26 cellular contexts compared by ENCODE assay signal in genomic region chr7:73766556-73767229, GRCh38. TPM values are rescaled to one million over a fixed set of nuclear protein-coding genes. Genes with fewer than 3 reads are reported as not detected.
A peak's percentile ranks its signal among the peaks of the same experiment; 100 is the strongest.
DNase-seq lines count a peak whose midpoint lies in the region; ATAC-seq, FAIRE-seq and TF ChIP-seq lines count a peak whose summit lies in the region.
"Had no signal": no experiment of that assay in that cellular context is flagged by ENCODE, and none has a peak within 500 bp of the region (broad histone marks: within the 10 kb centered on the region; RNA-seq: fewer than 3 reads in every experiment).

No MANE protein-coding gene starts in this region.

- H3K27me3 Mint-ChIP-seq in astrocyte (ENCODE audit: low read depth, unreplicated experiment), result peaks cover 17% of the 10 kb centered on the region
- peaks cover 13 to 18% of the 10 kb centered on the region in 2 donors for H3K27me3 Mint-ChIP-seq in natural killer cell treated with Interleukin-12 subunit alpha and Interleukin-12 subunit beta and Interleukin-15 and Interleukin-18, amount 100 ng/mL, for 72 hours

- in situ Hi-C loops in HAP-1 (cut with MboI; ENCODE audit: low sequenced_read_pairs), result no loop called here

- peaks cover 4% of the 10 kb centered on the region for H4K20me1 ChIP-seq in astrocyte (ENCODE audit: insufficient read depth, low read length)

- DNase-seq in astrocyte (ENCODE audit: low read depth) (no peak), left kidney (ENCODE audit: low read depth, low spot score) (peak; percentile 34), HAP-1 (ENCODE audit: low spot score in 2 of 2) (no peak)
- DNase-seq in stimulated activated CD4-positive, alpha-beta T cell treated with anti-CD3 and anti-CD28 coated beads, Interleukin-2, amount 100 ng/mL, for 48 hours, result no peak
- DNase-seq in natural killer cell treated with Interleukin-12 subunit alpha and Interleukin-12 subunit beta and Interleukin-15 and Interleukin-18, amount 100 ng/mL, for 72 hours (ENCODE audit: low spot score), result no peak
- DNase-seq: CD4-positive, alpha-beta memory T cell; GF-D8; IMR-90; Kasumi-1; NCI-H1092 treated with DMSO at 0.1 percent for 48 hours; NCI-H146; NCI-H2029 treated with DMSO at 0.1 percent for 48 hours; NCI-H2171; NCI-H446; NCI-H748 treated with DMSO at 0.1 percent for 48 hours; SHP77 treated with DMSO at 0.1 percent for 48 hours; SK-N-SH had no signal

- H3K27ac ChIP-seq in 22Rv1 (peak overlapping the region; percentile 87), HEK293 (ENCODE audit: extremely low read depth, low read depth, low read length) (no peak overlapping the region), astrocyte (ENCODE audit: low read depth, low read length) (no peak overlapping the region)
- H3K27ac ChIP-seq: A549 had no signal

- no peaks in the 10 kb centered on the region for H3K79me2 ChIP-seq in astrocyte (ENCODE audit: insufficient read depth, low read length)

- CTCF ChIA-PET in HEK293 (lab: Yijun Ruan, JAX), result interaction anchor here (0.8 kb wide), 1 partner anchor 31 kb away, joined by 3 read pairs; no protein-coding TSS in a partner anchor

- H3K9me3 Mint-ChIP-seq in astrocyte (ENCODE audit: unreplicated experiment), result peaks cover 3% of the 10 kb centered on the region
- H3K9me3 Mint-ChIP-seq in natural killer cell treated with Interleukin-12 subunit alpha and Interleukin-12 subunit beta and Interleukin-15 and Interleukin-18, amount 100 ng/mL, for 72 hours, result no peaks in the 10 kb centered on the region

- ATAC-seq in GM18520 (IDR thresholded peaks at IDR 0.05; ENCODE audit: unreplicated experiment), result no peak
- no peak for ATAC-seq in natural killer cell treated with Interleukin-12 subunit alpha and Interleukin-12 subunit beta and Interleukin-15 and Interleukin-18, amount 100 ng/mL, for 72 hours
- ATAC-seq: A549, GM12878 had no signal

- no peaks in the 10 kb centered on the region for H3K4me1 ChIP-seq in HEK293 (ENCODE audit: control insufficient read depth, insufficient read depth, low read length)
- H3K4me1 ChIP-seq in astrocyte (ENCODE audit: insufficient read depth, low read length), result no peaks in the 10 kb centered on the region
- no peaks in the 10 kb centered on the region; the same call in 1 of the 2 replicates for H3K4me1 ChIP-seq in HAP-1

- H3K27me3 ChIP-seq in astrocyte (ENCODE audit: insufficient read depth, low read length) (peaks cover 19% of the 10 kb centered on the region), HAP-1 (ENCODE audit: low read depth) (no peaks in the 10 kb centered on the region)

- H3K36me3 ChIP-seq in HEK293 (ENCODE audit: control insufficient read depth in 2 of 2, insufficient read depth in 1 of 2, low read length in 2 of 2), result no peaks in the 10 kb centered on the region
- no peaks in the 10 kb centered on the region for H3K36me3 ChIP-seq in astrocyte (ENCODE audit: insufficient read depth, low read length)
- no peaks in the 10 kb centered on the region for H3K36me3 ChIP-seq in HAP-1 (replicated peaks)

- TF ChIP-seq CTCF in 22Rv1 (IDR thresholded peaks at IDR 0.05), result no peak
- no peak for TF ChIP-seq CTCF in HEK293 (tag by site-specific recombination; IDR thresholded peaks at IDR 0.05)
- TF ChIP-seq CTCF in astrocyte (IDR thresholded peaks at IDR 0.05; ENCODE audit: insufficient read depth, low read depth, low read length), result no peak

- POLR2A ChIA-PET in HEK293 (lab: Yijun Ruan, JAX), result no interaction called here

- no peak overlapping the region for H3K4me2 ChIP-seq in astrocyte (ENCODE audit: low read length)
- H3K4me2 ChIP-seq: A549, SK-N-SH had no signal

- H3K4me3 Mint-ChIP-seq in astrocyte (ENCODE audit: unreplicated experiment), result no peak overlapping the region
- H3K4me3 Mint-ChIP-seq in natural killer cell treated with Interleukin-12 subunit alpha and Interleukin-12 subunit beta and Interleukin-15 and Interleukin-18, amount 100 ng/mL, for 72 hours, result no peak overlapping the region
- H3K4me3 Mint-ChIP-seq: CD4-positive, alpha-beta memory T cell had no signal

- no peak for FAIRE-seq in astrocyte (lab: Jason Lieb, UNC)
- FAIRE-seq: A549, GM12878, H54, HTR-8/SVneo had no signal

- peaks cover 5% of the 10 kb centered on the region for H3K36me3 Mint-ChIP-seq in astrocyte (ENCODE audit: low read depth, unreplicated experiment)
- H3K36me3 Mint-ChIP-seq in natural killer cell treated with Interleukin-12 subunit alpha and Interleukin-12 subunit beta and Interleukin-15 and Interleukin-18, amount 100 ng/mL, for 72 hours, result no peaks in the 10 kb centered on the region
- H3K36me3 Mint-ChIP-seq: CD4-positive, alpha-beta memory T cell had no signal

- no peak overlapping the region for H3K4me3 ChIP-seq in HEK293 (ENCODE audit: low read depth, low read length)
- no peak overlapping the region for H3K4me3 ChIP-seq in astrocyte (ENCODE audit: insufficient read depth, low read depth, low read length)
- no peak overlapping the region for H3K4me3 ChIP-seq in HAP-1
- H3K4me3 ChIP-seq: A549, GM12878 had no signal

- no peaks in the 10 kb centered on the region for H3K4me1 Mint-ChIP-seq in astrocyte (ENCODE audit: low read depth, unreplicated experiment)
- no peaks in the 10 kb centered on the region for H3K4me1 Mint-ChIP-seq in natural killer cell treated with Interleukin-12 subunit alpha and Interleukin-12 subunit beta and Interleukin-15 and Interleukin-18, amount 100 ng/mL, for 72 hours (ENCODE audit: low read depth in 2 of 2)

- no peak overlapping the region for H3K9ac ChIP-seq in astrocyte (ENCODE audit: low read length)
- H3K9ac ChIP-seq: SK-N-SH had no signal

- H2AFZ ChIP-seq in astrocyte (ENCODE audit: low read depth, low read length), result no peak overlapping the region

- peak overlapping the region; percentile 42 for H3K27ac Mint-ChIP-seq in astrocyte (ENCODE audit: unreplicated experiment)
- no peak overlapping the region for H3K27ac Mint-ChIP-seq in natural killer cell treated with Interleukin-12 subunit alpha and Interleukin-12 subunit beta and Interleukin-15 and Interleukin-18, amount 100 ng/mL, for 72 hours

- no peaks in the 10 kb centered on the region for H3K9me3 ChIP-seq in HEK293 (ENCODE audit: control insufficient read depth, insufficient read depth, low read depth, low read length)
- no peaks in the 10 kb centered on the region for H3K9me3 ChIP-seq in astrocyte (ENCODE audit: insufficient read depth, low read depth, low read length)
- no peaks in the 10 kb centered on the region for H3K9me3 ChIP-seq in HAP-1
- H3K9me3 ChIP-seq: A549, SK-N-SH had no signal

TF ChIP-seq in HEK293, 187 proteins besides CTCF, POLR2A, EP300 and RAD21:
- TF ChIP-seq ZBTB6 (tag by site-specific recombination; IDR thresholded peaks at IDR 0.05), result no peak
- peak; percentile 86 for TF ChIP-seq PRDM4 (tag by site-specific recombination; IDR thresholded peaks at IDR 0.05)

RNA-seq across cellular contexts. Expression of gene CLDN3, which starts 3.4 kb away (rescaled TPM):
- 0.68 TPM in 1 of 2 replicates, not detected in the other for total RNA-seq in astrocyte
- not detected for total RNA-seq in natural killer cell treated with Interleukin-12 subunit alpha and Interleukin-12 subunit beta and Interleukin-15 and Interleukin-18, amount 100 ng/mL, for 72 hours
- total RNA-seq: CD4-positive, alpha-beta memory T cell; GM12878; OCI-LY7; RPMI7951 had no signal

RNA-seq across cellular contexts. Expression of gene ABHD11, which starts 28.1 kb away (rescaled TPM):
- total RNA-seq in astrocyte, result 9.3 and 10.8 TPM in 2 replicates
- total RNA-seq in natural killer cell treated with Interleukin-12 subunit alpha and Interleukin-12 subunit beta and Interleukin-15 and Interleukin-18, amount 100 ng/mL, for 72 hours, result 10 to 100 TPM; 16.9 to 24.2 TPM

RNA-seq across cellular contexts. Expression of gene STX1A, which starts 47.2 kb away (rescaled TPM):
- total RNA-seq in astrocyte, result 15.0 and 19.7 TPM in 2 replicates
- 10 to 100 TPM; 17.8 to 23.2 TPM for total RNA-seq in natural killer cell treated with Interleukin-12 subunit alpha and Interleukin-12 subunit beta and Interleukin-15 and Interleukin-18, amount 100 ng/mL, for 72 hours
